Comparison of ENCODE assay signal across 8 cellular contexts in the genomic region with DNA sequence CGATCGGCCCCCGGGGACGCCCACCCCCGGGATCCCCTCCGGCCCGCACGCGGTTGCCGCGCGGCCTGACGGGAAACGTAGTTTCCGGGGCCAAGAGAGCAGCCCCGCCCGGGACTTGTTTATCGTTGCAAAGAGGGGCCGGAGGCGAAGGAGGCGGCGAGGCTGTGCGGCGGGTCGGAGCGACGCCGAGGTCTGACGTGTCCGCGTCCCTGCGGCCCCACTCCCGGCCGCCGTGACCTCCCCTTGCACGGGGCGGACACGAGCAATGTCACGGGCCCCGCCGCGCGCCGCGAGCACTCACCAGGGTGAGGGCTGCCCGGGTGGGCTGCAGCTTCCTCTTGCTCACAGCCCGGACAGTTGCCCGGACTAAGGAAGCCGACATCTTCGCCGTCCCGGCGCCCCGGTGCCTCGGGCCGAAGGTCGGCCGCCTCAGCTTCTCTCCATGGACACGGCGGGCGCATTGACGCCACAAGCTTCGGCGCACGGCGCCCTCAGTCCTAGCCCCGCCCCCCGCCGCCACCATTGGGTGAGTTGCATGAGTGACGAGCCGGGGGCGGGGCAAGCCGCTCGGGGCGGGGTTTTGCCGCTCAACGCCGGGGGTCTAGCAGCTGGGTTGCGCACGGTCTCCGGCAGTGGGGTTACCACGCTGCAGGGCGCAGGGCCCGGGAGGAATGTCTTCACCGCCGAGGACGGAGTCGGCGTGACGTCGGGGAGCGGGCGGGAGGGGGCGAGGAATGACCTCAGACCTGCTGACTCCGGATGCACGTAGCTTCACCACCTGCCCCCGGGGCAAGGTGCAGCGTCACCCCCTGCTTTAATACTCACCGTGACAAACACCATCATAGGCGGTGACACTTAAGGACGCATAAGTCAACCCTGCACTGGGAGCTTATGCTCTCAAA. TPM values are rescaled to one million over a fixed set of nuclear protein-coding genes. Genes with fewer than 3 reads are reported as not detected.
DNase-seq lines count a peak whose midpoint lies in the region; ATAC-seq, FAIRE-seq and TF ChIP-seq lines count a peak whose summit lies in the region.

Gene ISCA1 (minus strand): TSS at position 462 of the 902 bp plus-strand sequence. CDS start 80 bp downstream, at position 382.

- TF ChIP-seq RAD21 in HepG2 (CRISPR knock-in tag; IDR thresholded peaks at IDR 0.05), result peak; percentile 45; the same call in 1 of the 2 replicates

- CTCF ChIA-PET in HepG2 (lab: Yijun Ruan, JAX; ENCODE audit: low intra/inter-chr PET ratio, low total read pairs), result no interaction called here

- POLR2A ChIA-PET in HepG2 (lab: Yijun Ruan, JAX), result interaction anchor here (0.7 to 2.1 kb wide), 8 partner anchors 16 to 1331 kb away, joined by 3 to 15 read pairs (median 4); no protein-coding TSS in a partner anchor

- peak; percentile 81 to 87 for TF ChIP-seq POLR2A in HepG2 (IDR thresholded peaks at IDR 0.05; ENCODE audit: insufficient read depth in 1 of 2, low read depth in 2 of 2, low read length in 2 of 2)

- DNase-seq in CD14-positive monocyte (ENCODE audit: low spot score) (peak; percentile 94), NCI-H748 (lab: John Stamatoyannopoulos, UW; ENCODE audit: unreplicated experiment) (peak; percentile 97), HepG2 (ENCODE audit: low spot score) (peak; percentile 86)
- DNase-seq in activated CD4-positive, alpha-beta T cell treated with anti-CD3 and anti-CD28 coated beads, Interleukin-2, amount 50 U/mL, for 4 hours, result peak; percentile 97 to 99
- DNase-seq in stimulated activated CD4-positive, alpha-beta T cell treated with anti-CD3 and anti-CD28 coated beads, Interleukin-4, amount 100 ng/mL, for 1 hour, result peak; percentile 100

- no TSS peak for BruUV-seq in HepG2 (replicated peaks; lab: Mats Ljungman, UMichigan)

- 0% methylated on average over 11 of the region's 101 CpGs for WGBS in HepG2 (ENCODE audit: low lambda C conversion rate)

- ATAC-seq in GM19395 (IDR thresholded peaks at IDR 0.05; ENCODE audit: unreplicated experiment), result peak; percentile 86
- ATAC-seq in HG03558 (IDR thresholded peaks at IDR 0.05; ENCODE audit: extremely low read depth, unreplicated experiment), result peak; percentile 50
- ATAC-seq in HepG2, result peak; percentile 85

- H3K4me3 Mint-ChIP-seq in CD14-positive monocyte, result peak within 1 kb of the TSS; percentile 93 to 98
- H3K4me3 Mint-ChIP-seq in dendritic cell treated with granulocyte-macrophage colony-stimulating factor and Interleukin-4, amounts not matched to agents 40 ng/mL and 50 ng/mL, for 4 days, result peak within 1 kb of the TSS; percentile 92

- H3K9me3 Mint-ChIP-seq in CD14-positive monocyte, result no peaks in the 10 kb centered on the region
- H3K9me3 Mint-ChIP-seq in dendritic cell treated with granulocyte-macrophage colony-stimulating factor and Interleukin-4, amounts not matched to agents 40 ng/mL and 50 ng/mL, for 4 days, result no peaks in the 10 kb centered on the region

- TF ChIP-seq CTCF in CD14-positive monocyte (IDR thresholded peaks at IDR 0.05) (no peak), HepG2 (CRISPR knock-in tag; IDR thresholded peaks at IDR 0.05) (no peak; the same call in 1 of the 2 replicates)

- peaks cover 39% of the 10 kb centered on the region for H3K4me1 Mint-ChIP-seq in CD14-positive monocyte
- peaks cover 62% of the 10 kb centered on the region for H3K4me1 Mint-ChIP-seq in dendritic cell treated with granulocyte-macrophage colony-stimulating factor and Interleukin-4, amounts not matched to agents 40 ng/mL and 50 ng/mL, for 4 days (ENCODE audit: low read depth)

- H3K27me3 ChIP-seq in HepG2 (ENCODE audit: control insufficient read depth in 1 of 2, insufficient read depth in 2 of 2, low read length in 2 of 2), result no peaks in the 10 kb centered on the region

- H3K4me3 ChIP-seq in HepG2 (replicated peaks in 1 of 3; ENCODE audit: insufficient read depth in 1 of 3, low read depth in 2 of 3, low read length in 3 of 3), result peak within 1 kb of the TSS; percentile 69 to 93 (median 86)

- peaks cover 14% of the 10 kb centered on the region for H4K20me1 ChIP-seq in HepG2 (ENCODE audit: insufficient read depth, low read length)

- no peak for FAIRE-seq in HepG2 (lab: Jason Lieb, UNC)

- peaks cover 3 to 5% (median 4%) of the 10 kb centered on the region in 3 donors for H3K27me3 Mint-ChIP-seq in CD14-positive monocyte (ENCODE audit: low read depth in 3 of 3)
- peaks cover 3% of the 10 kb centered on the region for H3K27me3 Mint-ChIP-seq in dendritic cell treated with granulocyte-macrophage colony-stimulating factor and Interleukin-4, amounts not matched to agents 40 ng/mL and 50 ng/mL, for 4 days

- peaks cover 43% of the 10 kb centered on the region for H3K79me2 ChIP-seq in HepG2 (ENCODE audit: insufficient read depth, low read length)

- peaks cover 46% of the 10 kb centered on the region for H3K4me1 ChIP-seq in HepG2 (ENCODE audit: insufficient read depth, low read length)

- H3K9me3 ChIP-seq in HepG2 (ENCODE audit: low read length), result no peaks in the 10 kb centered on the region

- in situ Hi-C loops in HepG2 (cut with HindIII; ENCODE audit: extremely low pct_ligation_motif_present, low pct_unique_long_range_greater_than_20kb), result loop anchor here (10.0 kb wide), 1 partner anchor 338 kb away; the partner anchor contains the start of gene NAA35

- intact Hi-C loops in CD14-positive monocyte (cut with micrococcal nuclease) (loop anchor here (5.0 to 10.0 kb wide), 3 partner anchors 52 to 340 kb away; partner anchors contain the start of genes NAA35 (in 2 of the 2) and TUT7 (in 1 of the 2)), HepG2 (cut with micrococcal nuclease; ENCODE audit: unreplicated experiment) (loop anchor here (5.0 to 10.0 kb wide), 2 partner anchors 122 to 190 kb away; no protein-coding TSS in a partner anchor)
- intact Hi-C loops in dendritic cell treated with granulocyte-macrophage colony-stimulating factor and Interleukin-4, amounts not matched to agents 40 ng/mL and 50 ng/mL, for 4 days (cut with micrococcal nuclease), result loop anchor here (5.0 kb wide), 1 partner anchor 540 kb away; the partner anchor contains the start of gene AGTPBP1

- peaks cover 8 to 14% of the 10 kb centered on the region in 2 donors for H3K36me3 Mint-ChIP-seq in CD14-positive monocyte
- peaks cover 34% of the 10 kb centered on the region for H3K36me3 Mint-ChIP-seq in dendritic cell treated with granulocyte-macrophage colony-stimulating factor and Interleukin-4, amounts not matched to agents 40 ng/mL and 50 ng/mL, for 4 days (ENCODE audit: low read depth)

- H3K9ac ChIP-seq in HepG2 (ENCODE audit: insufficient read depth, low read depth, low read length), result peak within 1 kb of the TSS; percentile 94

- H3K4me2 ChIP-seq in HepG2 (ENCODE audit: low read depth, low read length), result peak within 1 kb of the TSS; percentile 84

- no peak for TF ChIP-seq EP300 in HepG2 (IDR thresholded peaks at IDR 0.05; ENCODE audit: low read depth in 2 of 2, low read length in 2 of 2)
- TF ChIP-seq EP300 in HepG2 (CRISPR knock-in tag; IDR thresholded peaks at IDR 0.05; ENCODE audit: borderline replicate concordance), result 0 out of 2 replicates have a peak, but pooled peaks have one; percentile 6

- H3K27ac Mint-ChIP-seq in CD14-positive monocyte, result peak within 1 kb of the TSS; percentile 92 to 98 (median 96)
- H3K27ac Mint-ChIP-seq in dendritic cell treated with granulocyte-macrophage colony-stimulating factor and Interleukin-4, amounts not matched to agents 40 ng/mL and 50 ng/mL, for 4 days, result peak within 1 kb of the TSS; percentile 91

- peaks cover 2 to 7% of the 10 kb centered on the region in 2 experiments; a peak in 1 of 5 replicates for H3K36me3 ChIP-seq in HepG2 (replicated peaks in 1 of 2; ENCODE audit: control insufficient read depth in 1 of 2, insufficient read depth in 2 of 2, low read length in 2 of 2)

- peak within 1 kb of the TSS; percentile 97 for H3K27ac ChIP-seq in HepG2 (ENCODE audit: extremely low read length, insufficient read depth, low read length)

- peak within 1 kb of the TSS; percentile 66 for H2AFZ ChIP-seq in HepG2 (ENCODE audit: low read length)

TF ChIP-seq in HepG2, 621 proteins besides CTCF, POLR2A, EP300 and RAD21 (continues in another document):
- TF ChIP-seq, protein P1, sequence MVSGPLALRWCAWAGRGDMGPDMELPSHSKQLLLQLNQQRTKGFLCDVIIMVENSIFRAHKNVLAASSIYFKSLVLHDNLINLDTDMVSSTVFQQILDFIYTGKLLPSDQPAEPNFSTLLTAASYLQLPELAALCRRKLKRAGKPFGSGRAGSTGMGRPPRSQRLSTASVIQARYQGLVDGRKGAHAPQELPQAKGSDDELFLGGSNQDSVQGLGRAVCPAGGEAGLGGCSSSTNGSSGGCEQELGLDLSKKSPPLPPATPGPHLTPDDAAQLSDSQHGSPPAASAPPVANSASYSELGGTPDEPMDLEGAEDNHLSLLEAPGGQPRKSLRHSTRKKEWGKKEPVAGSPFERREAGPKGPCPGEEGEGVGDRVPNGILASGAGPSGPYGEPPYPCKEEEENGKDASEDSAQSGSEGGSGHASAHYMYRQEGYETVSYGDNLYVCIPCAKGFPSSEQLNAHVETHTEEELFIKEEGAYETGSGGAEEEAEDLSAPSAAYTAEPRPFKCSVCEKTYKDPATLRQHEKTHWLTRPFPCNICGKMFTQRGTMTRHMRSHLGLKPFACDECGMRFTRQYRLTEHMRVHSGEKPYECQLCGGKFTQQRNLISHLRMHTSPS (CRISPR knock-in tag; IDR thresholded peaks at IDR 0.05; ENCODE audit: low read depth), result no peak

RNA-seq across cellular contexts. Expression of gene ISCA1, which starts in this region (rescaled TPM):
- polyA plus RNA-seq in CD14-positive monocyte, result 10 to 100 TPM; 36.9 to 46.7 TPM
- total RNA-seq in HepG2 (2016; rRNA removed; fragmentation: Illumina TruSeq; extraction: Trizol), result 40.9 and 55.0 TPM in 2 replicates
- 52.3 and 55.7 TPM in 2 replicates for total RNA-seq in HepG2 (2016; cell fraction: cytosol; rRNA removed; fragmentation: Illumina TruSeq; extraction: Trizol; ENCODE audit: low read depth)
- 43.2 and 52.1 TPM in 2 replicates for total RNA-seq in HepG2 (2016; cell fraction: insoluble cytoplasmic fraction; rRNA removed; fragmentation: Illumina TruSeq; extraction: Trizol)
- 86.1 and 93.3 TPM in 2 replicates for total RNA-seq in HepG2 (2016; cell fraction: membrane; rRNA removed; fragmentation: Illumina TruSeq; extraction: Trizol)
- 25.0 and 26.1 TPM in 2 replicates for total RNA-seq in HepG2 (2016; cell fraction: nucleus; rRNA removed; fragmentation: Illumina TruSeq; extraction: Trizol)
- 22.0 and 29.2 TPM in 2 replicates for polyA plus RNA-seq in HepG2 (2011; rRNA removed)
- 12.4 and 20.1 TPM in 2 replicates for polyA plus RNA-seq in HepG2 (2011; cell fraction: cytosol; rRNA removed)
- 8.6 and 10.7 TPM in 2 replicates for polyA plus RNA-seq in HepG2 (2011; cell fraction: nucleus; rRNA removed)
- polyA plus RNA-seq in HepG2 (2012), result 27.7 and 28.7 TPM in 2 replicates
- polyA plus RNA-seq in HepG2 (2016; cell fraction: cytosol; fragmentation: Illumina TruSeq; extraction: Trizol; ENCODE audit: low read depth), result 66.1 and 75.8 TPM in 2 replicates
- 58.6 and 61.4 TPM in 2 replicates for polyA plus RNA-seq in HepG2 (2016; cell fraction: insoluble cytoplasmic fraction; fragmentation: Illumina TruSeq; extraction: Trizol; ENCODE audit: low read depth)
- 84.0 and 89.1 TPM in 2 replicates for polyA plus RNA-seq in HepG2 (2016; cell fraction: membrane; fragmentation: Illumina TruSeq; extraction: Trizol; ENCODE audit: low read depth)
- polyA plus RNA-seq in HepG2 (2016; cell fraction: nucleus; fragmentation: Illumina TruSeq; extraction: Trizol; ENCODE audit: insufficient read depth, low read depth), result 40.7 and 42.0 TPM in 2 replicates
- polyA minus RNA-seq in HepG2 (2011; rRNA and poly(A)+ RNA removed; ENCODE audit: low replicate concordance), result 16.4 and 27.7 TPM in 2 replicates
- 9.5 and 10.6 TPM in 2 replicates for polyA minus RNA-seq in HepG2 (2011; cell fraction: cytosol; rRNA and poly(A)+ RNA removed)
- polyA minus RNA-seq in HepG2 (2011; cell fraction: nucleus; rRNA and poly(A)+ RNA removed), result 28.2 and 32.8 TPM in 2 replicates

Comparison
In these comparisons a context has a peak if more than half of its experiments do, and no peak if none do; other contexts are left out.
1. Peak in every context shown above with its lines: DNase-seq, ATAC-seq, H3K4me3 ChIP-seq and H3K27ac ChIP-seq.